Comparison of ENCODE assay signal across 8 cellular contexts in genomic region chr17:7483238-7484066, GRCh38. TPM values are rescaled to one million over a fixed set of nuclear protein-coding genes. Genes with fewer than 3 reads are reported as not detected.
DNase-seq lines count a peak whose midpoint lies in the region; ATAC-seq lines count a peak whose summit lies in the region.

No MANE protein-coding gene starts in this region.

- peak; percentile 61 for ATAC-seq in CD4-positive, CD25-positive, alpha-beta regulatory T cell (ENCODE audit: low read depth in 2 of 2)
- peak; percentile 27 for ATAC-seq in GM21360 (IDR thresholded peaks at IDR 0.05; ENCODE audit: unreplicated experiment)

- peaks cover 59% of the 10 kb centered on the region for H3K4me1 ChIP-seq in CD4-positive, CD25-positive, alpha-beta regulatory T cell (ENCODE audit: control insufficient read depth, insufficient read depth, low read length, poor library complexity, severe bottlenecking)

- H3K27me3 Mint-ChIP-seq in CD4-positive, CD25-positive, alpha-beta regulatory T cell = peaks cover 10% of the 10 kb centered on the region

- H3K9me3 ChIP-seq in CD4-positive, CD25-positive, alpha-beta regulatory T cell (ENCODE audit: control insufficient read depth in 2 of 2, low read length in 2 of 2) = no peaks in the 10 kb centered on the region

- H3K36me3 Mint-ChIP-seq in CD4-positive, CD25-positive, alpha-beta regulatory T cell = peaks cover 4% of the 10 kb centered on the region

- no peaks in the 10 kb centered on the region for H3K27me3 ChIP-seq in CD4-positive, CD25-positive, alpha-beta regulatory T cell (ENCODE audit: control insufficient read depth, insufficient read depth, low read length)

- H3K36me3 ChIP-seq in CD4-positive, CD25-positive, alpha-beta regulatory T cell (ENCODE audit: control insufficient read depth, insufficient read depth, low read length) = no peaks in the 10 kb centered on the region

- H3K4me1 Mint-ChIP-seq in CD4-positive, CD25-positive, alpha-beta regulatory T cell = peaks cover 25 to 75% (median 54%) of the 10 kb centered on the region in 4 donors

- H3K27ac ChIP-seq in CD4-positive, CD25-positive, alpha-beta regulatory T cell (ENCODE audit: insufficient read depth, low read length, poor library complexity, severe bottlenecking) = peak overlapping the region; percentile 100

- H3K27ac Mint-ChIP-seq in CD4-positive, CD25-positive, alpha-beta regulatory T cell = peak overlapping the region; percentile 100

- peak overlapping the region; percentile 80 for H3K4me3 ChIP-seq in CD4-positive, CD25-positive, alpha-beta regulatory T cell (ENCODE audit: low read depth, low read length)

- peak; percentile 93 to 98 (median 95) for DNase-seq in CD4-positive, CD25-positive, alpha-beta regulatory T cell
- peak; percentile 84 for DNase-seq in HT1080 (ENCODE audit: low read depth)
- DNase-seq in NK-92 treated with Interleukin-12 subunit alpha and Interleukin-12 subunit beta, amount 100 ng/mL, for 24 hours (lab: John Stamatoyannopoulos, UW) = peak; percentile 69
- DNase-seq in activated CD8-positive, alpha-beta memory T cell treated with anti-CD3 and anti-CD28 coated beads for 4 hours (ENCODE audit: low read depth in 2 of 2) = peak; percentile 88 to 91
- peak; percentile 91 for DNase-seq in effector CD8-positive, alpha-beta T cell (lab: John Stamatoyannopoulos, UW)
- DNase-seq in lung microvascular endothelial cell (ENCODE audit: low read depth in 2 of 2) = peak; percentile 93 to 95
- peak; percentile 78 to 90 (median 87) for DNase-seq in stimulated activated CD4-positive, alpha-beta T cell treated with anti-CD3 and anti-CD28 coated beads, TNF-alpha, amount 100 ng/mL, for 24 hours (ENCODE audit: low read depth in 3 of 3)

- H3K4me3 Mint-ChIP-seq in CD4-positive, CD25-positive, alpha-beta regulatory T cell = peak overlapping the region; percentile 98 to 99 (median 98)

- H3K9me3 Mint-ChIP-seq in CD4-positive, CD25-positive, alpha-beta regulatory T cell = peaks cover 0 to 1% (median 0%) of the 10 kb centered on the region in 7 donors

RNA-seq across cellular contexts. Expression of gene POLR2A, which starts 0.7 kb away (rescaled TPM):
- total RNA-seq in CD4-positive, CD25-positive, alpha-beta regulatory T cell = 568 TPM
- 10 to 100 TPM; 32.3 to 44.0 (median 37.2) TPM for polyA plus RNA-seq in CD4-positive, CD25-positive, alpha-beta regulatory T cell
- 43.4 and 44.6 TPM in 2 replicates for total RNA-seq in HT1080 (2014; rRNA removed; shearing (Covaris generic))
- 32.1 and 39.7 TPM in 2 replicates for polyA plus RNA-seq in HT1080 (2015; cell fraction: cytosol; rRNA removed)
- polyA plus RNA-seq in HT1080 (2015; cell fraction: nucleus; rRNA removed) = 148 and 178 TPM in 2 replicates
- 56.0 and 70.0 TPM in 2 replicates for total RNA-seq in lung microvascular endothelial cell

RNA-seq across cellular contexts. Expression of gene SLC35G6, which starts 2.2 kb away (rescaled TPM):
- total RNA-seq in CD4-positive, CD25-positive, alpha-beta regulatory T cell = not detected
- not detected for polyA plus RNA-seq in CD4-positive, CD25-positive, alpha-beta regulatory T cell
- not detected in 2 replicates for total RNA-seq in HT1080 (2014; rRNA removed; shearing (Covaris generic))
- not detected in 2 replicates for polyA plus RNA-seq in HT1080 (2015; cell fraction: cytosol; rRNA removed)
- polyA plus RNA-seq in HT1080 (2015; cell fraction: nucleus; rRNA removed) = not detected in 2 replicates
- not detected in 2 replicates for total RNA-seq in lung microvascular endothelial cell

RNA-seq across cellular contexts. Expression of gene ZBTB4, which starts 4.0 kb away (rescaled TPM):
- 53.5 TPM for total RNA-seq in CD4-positive, CD25-positive, alpha-beta regulatory T cell
- polyA plus RNA-seq in CD4-positive, CD25-positive, alpha-beta regulatory T cell = 10 to 100 TPM in 3 of 4 donors, 1 to 10 TPM in 1; 8.3 to 14.0 (median 11.0) TPM
- total RNA-seq in HT1080 (2014; rRNA removed; shearing (Covaris generic)) = 13.1 and 18.1 TPM in 2 replicates
- polyA plus RNA-seq in HT1080 (2015; cell fraction: cytosol; rRNA removed) = 16.7 and 19.1 TPM in 2 replicates
- polyA plus RNA-seq in HT1080 (2015; cell fraction: nucleus; rRNA removed) = 26.0 and 26.9 TPM in 2 replicates
- 6.3 and 8.5 TPM in 2 replicates for total RNA-seq in lung microvascular endothelial cell

RNA-seq across cellular contexts. Expression of gene CHRNB1, which starts 38.6 kb away (rescaled TPM):
- 7.6 TPM for total RNA-seq in CD4-positive, CD25-positive, alpha-beta regulatory T cell
- polyA plus RNA-seq in CD4-positive, CD25-positive, alpha-beta regulatory T cell = 10 to 100 TPM; 18.0 to 28.7 (median 27.0) TPM
- total RNA-seq in HT1080 (2014; rRNA removed; shearing (Covaris generic)) = 6.0 and 7.9 TPM in 2 replicates
- polyA plus RNA-seq in HT1080 (2015; cell fraction: cytosol; rRNA removed) = 6.6 and 7.8 TPM in 2 replicates
- polyA plus RNA-seq in HT1080 (2015; cell fraction: nucleus; rRNA removed) = 2.8 and 3.1 TPM in 2 replicates
- total RNA-seq in lung microvascular endothelial cell = 8.1 and 9.2 TPM in 2 replicates

RNA-seq across cellular contexts. Expression of gene FGF11, which starts 44.1 kb away (rescaled TPM):
- total RNA-seq in CD4-positive, CD25-positive, alpha-beta regulatory T cell = 3.3 TPM
- under 1 TPM in 3 of 4 donors, not detected in 1; 0.07 to 0.27 (median 0.18) TPM for polyA plus RNA-seq in CD4-positive, CD25-positive, alpha-beta regulatory T cell
- total RNA-seq in HT1080 (2014; rRNA removed; shearing (Covaris generic)) = 0.23 and 0.37 TPM in 2 replicates
- polyA plus RNA-seq in HT1080 (2015; cell fraction: cytosol; rRNA removed) = 0.56 and 0.80 TPM in 2 replicates
- 0.66 and 1.1 TPM in 2 replicates for polyA plus RNA-seq in HT1080 (2015; cell fraction: nucleus; rRNA removed)
- total RNA-seq in lung microvascular endothelial cell = 0.20 and 0.22 TPM in 2 replicates

Comparison
In these comparisons a context has a peak if more than half of its experiments do, and no peak if none do; other contexts are left out.
1. Peak in every context shown above with its lines: DNase-seq, ATAC-seq, H3K4me3 ChIP-seq and H3K27ac ChIP-seq.